ENCODE assay signal across 1 cellular context in genomic region chr17:83148317-83149044, GRCh38.
TF ChIP-seq lines count a peak whose summit lies in the region.

No MANE protein-coding gene starts in this region.

TF ChIP-seq in GM23338, 12 proteins besides CTCF, POLR2A, EP300 and RAD21 (continued from another document):
- TF ChIP-seq REST (IDR thresholded peaks at IDR 0.05; ENCODE audit: unreplicated experiment) (no peak), ZNF462 (CRISPR knock-in tag; IDR thresholded peaks at IDR 0.05) (no peak), JUNB (IDR thresholded peaks at IDR 0.05; ENCODE audit: unreplicated experiment) (no peak), ZNF114 (CRISPR knock-in tag; IDR thresholded peaks at IDR 0.05) (no peak), POLR2AphosphoS5 (IDR thresholded peaks at IDR 0.05; ENCODE audit: low read depth) (no peak), EZH2phosphoT487 (IDR thresholded peaks at IDR 0.05; ENCODE audit: unreplicated experiment) (no peak), EZH2 (IDR thresholded peaks at IDR 0.05; ENCODE audit: low read depth, unreplicated experiment) (no peak), STAT1 (IDR thresholded peaks at IDR 0.05; ENCODE audit: unreplicated experiment) (no peak), CREB1 (CRISPR knock-in tag; IDR thresholded peaks at IDR 0.05; ENCODE audit: low read depth) (no peak)
TF ChIP-seq in GM23338: peak in this region for 0.
